ENCODE assay signal across 3 cellular contexts in genomic region chr6:146985966-146986365, GRCh38.
TF ChIP-seq lines count a peak whose summit lies in the region.

No MANE protein-coding gene starts in this region.

TF ChIP-seq in A549, 52 proteins besides CTCF, POLR2A, EP300 and RAD21 (continued from another document):
- TF ChIP-seq BCL3 (IDR thresholded peaks at IDR 0.05), result no peak
- no peak for TF ChIP-seq E2F6 (IDR thresholded peaks at IDR 0.05; ENCODE audit: borderline replicate concordance, low read depth)

TF ChIP-seq in HEK293, 187 proteins besides CTCF, POLR2A, EP300 and RAD21 (continued from another document):
- TF ChIP-seq ZNF449 (tag by site-specific recombination; IDR thresholded peaks at IDR 0.05) (no peak), ZNF76 (tag by site-specific recombination; IDR thresholded peaks at IDR 0.05; ENCODE audit: borderline replicate concordance, low read depth) (no peak), ZNF624 (tag by site-specific recombination; IDR thresholded peaks at IDR 0.05) (no peak), ZNF692 (tag by site-specific recombination; IDR thresholded peaks at IDR 0.05) (no peak), ZNF585B (tag by site-specific recombination; IDR thresholded peaks at IDR 0.05) (no peak), ZNF677 (tag by site-specific recombination; IDR thresholded peaks at IDR 0.05) (no peak)
TF ChIP-seq in HEK293: peak in this region for 2.

TF ChIP-seq in K562, 482 proteins besides CTCF, POLR2A, EP300 and RAD21 (continued from another document):
- peak; percentile 28; the same call in 1 of the 2 replicates for TF ChIP-seq CHAMP1 (IDR thresholded peaks at IDR 0.05)
- TF ChIP-seq KLF1 (tag; IDR thresholded peaks at IDR 0.05), result no peak
